In the genomic region with DNA sequence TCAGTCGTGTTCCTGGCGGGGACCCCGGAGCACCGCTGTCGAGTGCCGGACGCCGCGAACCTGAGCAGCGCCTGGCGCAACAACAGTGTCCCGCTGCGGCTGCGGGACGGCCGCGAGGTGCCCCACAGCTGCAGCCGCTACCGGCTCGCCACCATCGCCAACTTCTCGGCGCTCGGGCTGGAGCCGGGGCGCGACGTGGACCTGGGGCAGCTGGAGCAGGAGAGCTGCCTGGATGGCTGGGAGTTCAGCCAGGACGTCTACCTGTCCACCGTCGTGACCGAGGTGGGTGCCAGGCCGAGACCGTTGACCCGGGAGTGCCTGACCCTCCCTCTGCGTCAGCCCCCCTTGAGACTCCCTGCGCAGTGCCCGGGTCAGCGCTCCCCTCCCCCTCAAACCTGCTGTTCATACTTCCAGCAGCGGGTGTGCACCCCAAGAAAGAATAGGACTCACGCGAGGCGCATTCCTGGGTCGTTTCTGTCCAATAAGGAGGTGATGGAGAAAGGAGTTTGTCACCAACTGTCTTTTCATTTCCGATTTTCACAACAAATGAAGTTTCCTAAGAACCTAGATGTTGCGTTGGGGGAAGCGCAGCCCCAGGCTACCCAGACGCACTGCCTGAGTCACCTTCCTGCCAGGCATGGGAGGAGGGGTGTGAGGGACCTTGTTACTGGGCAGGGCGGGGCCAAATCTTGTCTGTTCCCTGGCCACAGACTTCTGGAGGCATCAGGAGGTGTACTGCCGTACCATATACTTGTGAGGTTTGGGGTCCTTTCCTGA, we compare ENCODE assay signal across 8 cellular contexts. TPM values are rescaled to one million over a fixed set of nuclear protein-coding genes. Genes with fewer than 3 reads are reported as not detected.
DNase-seq lines count a peak whose midpoint lies in the region; ATAC-seq and TF ChIP-seq lines count a peak whose summit lies in the region.

No MANE protein-coding gene starts in this region.

- peak; percentile 96 for DNase-seq in SKM-1 treated with dmso at 0.1 percent for 144 hours (lab: John Stamatoyannopoulos, UW; ENCODE audit: unreplicated experiment)
- peak; percentile 53 for DNase-seq in activated naive CD8-positive, alpha-beta T cell treated with anti-CD3 and anti-CD28 coated beads, Interleukin-2, amount 10 ng/mL, durations not matched to agents 7 days and 5 days
- DNase-seq in left ventricle myocardium inferior: peak; percentile 46
- DNase-seq in sciatic nerve (ENCODE audit: low spot score): peak; percentile 70
- no peak for DNase-seq in DMS153 (lab: John Stamatoyannopoulos, UW)
- DNase-seq in hippocampal formation (lab: John Stamatoyannopoulos, UW): no peak

- intact Hi-C loops in left ventricle myocardium inferior (cut with micrococcal nuclease) (no loop called here), sciatic nerve (cut with DNase I) (loop anchor here (10.0 kb wide), 1 partner anchor 60 kb away; no protein-coding TSS in a partner anchor)

- no peaks in the 10 kb centered on the region for H3K36me3 Mint-ChIP-seq in activated naive CD8-positive, alpha-beta T cell treated with anti-CD3 and anti-CD28 coated beads, Interleukin-2, amount 10 ng/mL, durations not matched to agents 7 days and 5 days

- TF ChIP-seq CTCF in GM12875 (IDR thresholded peaks at IDR 0.05; ENCODE audit: borderline replicate concordance, insufficient read depth, low read depth, low read length) (no peak), left ventricle myocardium inferior (IDR thresholded peaks at IDR 0.05; ENCODE audit: borderline replicate concordance) (no peak)

- H3K27ac Mint-ChIP-seq in activated naive CD8-positive, alpha-beta T cell treated with anti-CD3 and anti-CD28 coated beads, Interleukin-2, amount 10 ng/mL, durations not matched to agents 7 days and 5 days: peak overlapping the region; percentile 43

- no peaks in the 10 kb centered on the region for H3K36me3 ChIP-seq in left ventricle myocardium inferior

- H3K4me1 Mint-ChIP-seq in activated naive CD8-positive, alpha-beta T cell treated with anti-CD3 and anti-CD28 coated beads, Interleukin-2, amount 10 ng/mL, durations not matched to agents 7 days and 5 days: peaks cover 17% of the 10 kb centered on the region

- peak overlapping the region; percentile 50 for H3K4me3 ChIP-seq in GM12875 (ENCODE audit: low read depth, low read length)
- H3K4me3 ChIP-seq in left ventricle myocardium inferior: peak overlapping the region; percentile 77

- peak overlapping the region; percentile 97 for H3K27ac ChIP-seq in left ventricle myocardium inferior (replicated peaks)

- no peaks in the 10 kb centered on the region for H3K9me3 ChIP-seq in left ventricle myocardium inferior (replicated peaks)

- peaks cover 3% of the 10 kb centered on the region for H3K27me3 Mint-ChIP-seq in activated naive CD8-positive, alpha-beta T cell treated with anti-CD3 and anti-CD28 coated beads, Interleukin-2, amount 10 ng/mL, durations not matched to agents 7 days and 5 days

- peak overlapping the region; percentile 91 for H3K4me3 Mint-ChIP-seq in activated naive CD8-positive, alpha-beta T cell treated with anti-CD3 and anti-CD28 coated beads, Interleukin-2, amount 10 ng/mL, durations not matched to agents 7 days and 5 days

- peaks cover 45% of the 10 kb centered on the region for H3K4me1 ChIP-seq in left ventricle myocardium inferior

- no peaks in the 10 kb centered on the region for H3K27me3 ChIP-seq in left ventricle myocardium inferior (ENCODE audit: low read depth)

- POLR2A ChIA-PET in activated naive CD8-positive, alpha-beta T cell treated with anti-CD3 and anti-CD28 coated beads, Interleukin-2, amount 10 ng/mL, durations not matched to agents 7 days and 5 days (lab: Charles Lee): interaction anchor here (1.7 kb wide), 1 partner anchor 74 kb away, joined by 5 read pairs; a partner anchor contains a TSS

- ATAC-seq in HG03175 (IDR thresholded peaks at IDR 0.05; ENCODE audit: unreplicated experiment) (peak; percentile 14), sciatic nerve (peak; percentile 2)
- ATAC-seq in activated naive CD8-positive, alpha-beta T cell treated with anti-CD3 and anti-CD28 coated beads, Interleukin-2, amount 10 ng/mL, durations not matched to agents 7 days and 5 days (ENCODE audit: low read depth): peak; percentile 44

- H3K9me3 Mint-ChIP-seq in activated naive CD8-positive, alpha-beta T cell treated with anti-CD3 and anti-CD28 coated beads, Interleukin-2, amount 10 ng/mL, durations not matched to agents 7 days and 5 days: no peaks in the 10 kb centered on the region

RNA-seq across cellular contexts. Expression of a gene that starts 0.7 kb away (rescaled TPM):
- under 1 TPM in 1 of 2 experiments, not detected in 1; 0.14 TPM for total RNA-seq in activated naive CD8-positive, alpha-beta T cell treated with anti-CD3 and anti-CD28 coated beads, Interleukin-2, amount 10 ng/mL, durations not matched to agents 7 days and 5 days
- total RNA-seq in left ventricle myocardium inferior (2.0 TPM), sciatic nerve (5.7 TPM)

RNA-seq across cellular contexts. Expression of a gene that starts 37.4 kb away (rescaled TPM):
- under 1 TPM in 1 of 2 experiments, not detected in 1; 0.64 TPM for total RNA-seq in activated naive CD8-positive, alpha-beta T cell treated with anti-CD3 and anti-CD28 coated beads, Interleukin-2, amount 10 ng/mL, durations not matched to agents 7 days and 5 days
- total RNA-seq in left ventricle myocardium inferior (4.8 TPM), sciatic nerve (50.2 TPM)

Comparison
In these comparisons a context has a peak if more than half of its experiments do, and no peak if none do; other contexts are left out.
1. DNase-seq: peak in SKM-1 treated with dmso at 0.1 percent for 144 hours (single experiment), activated naive CD8-positive, alpha-beta T cell treated with anti-CD3 and anti-CD28 coated beads, Interleukin-2, amount 10 ng/mL, durations not matched to agents 7 days and 5 days (single experiment), left ventricle myocardium inferior (single experiment) and sciatic nerve (single experiment); none in DMS153 (single experiment) and hippocampal formation (0 of 2).
2. Peak in every context shown above with its lines, with median percentiles within 50 percentile points of each other: ATAC-seq.